Comparison of ENCODE assay signal across 7 cellular contexts in the genomic region with DNA sequence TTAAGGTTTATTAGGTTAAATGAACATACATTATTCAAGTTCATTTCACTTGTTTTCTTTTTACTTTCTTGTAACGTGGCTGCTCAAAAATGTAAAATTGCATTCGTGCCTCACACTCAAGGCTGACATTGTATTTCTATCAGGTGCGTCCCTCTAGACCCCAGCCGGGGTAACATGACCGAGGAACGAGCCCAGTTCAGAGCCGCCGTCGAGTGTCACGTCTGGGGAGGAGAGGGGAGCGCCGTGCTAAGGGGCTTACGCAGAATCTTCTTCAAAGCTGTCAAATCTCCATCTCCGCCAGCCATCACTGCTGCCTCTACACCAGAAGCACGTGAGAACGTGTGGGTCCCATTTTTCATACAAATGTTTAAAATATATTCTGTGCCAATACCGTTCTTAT.
"Had no signal": no experiment of that assay in that cellular context is flagged by ENCODE, and none has a peak within 500 bp of the region (broad histone marks: within the 10 kb centered on the region; RNA-seq: fewer than 3 reads in every experiment).

No MANE protein-coding gene starts in this region.

- H3K4me1 Mint-ChIP-seq: IgD-negative memory B cell had no signal

- H3K9ac ChIP-seq: KMS-11 had no signal

- H3K27ac Mint-ChIP-seq: IgD-negative memory B cell had no signal

- H3K36me3 Mint-ChIP-seq: IgD-negative memory B cell had no signal

- DNase-seq: IMR-90, KBM-7, KG1 had no signal

- H3K4me3 Mint-ChIP-seq: IgD-negative memory B cell had no signal

- H3K27ac ChIP-seq: HL-60, KMS-11 had no signal

- H3K27me3 Mint-ChIP-seq: IgD-negative memory B cell had no signal

- H3K4me2 ChIP-seq: KMS-11 had no signal

- H3K4me3 ChIP-seq: K562 had no signal
